ENCODE assay signal across 14 cellular contexts in the genomic region with DNA sequence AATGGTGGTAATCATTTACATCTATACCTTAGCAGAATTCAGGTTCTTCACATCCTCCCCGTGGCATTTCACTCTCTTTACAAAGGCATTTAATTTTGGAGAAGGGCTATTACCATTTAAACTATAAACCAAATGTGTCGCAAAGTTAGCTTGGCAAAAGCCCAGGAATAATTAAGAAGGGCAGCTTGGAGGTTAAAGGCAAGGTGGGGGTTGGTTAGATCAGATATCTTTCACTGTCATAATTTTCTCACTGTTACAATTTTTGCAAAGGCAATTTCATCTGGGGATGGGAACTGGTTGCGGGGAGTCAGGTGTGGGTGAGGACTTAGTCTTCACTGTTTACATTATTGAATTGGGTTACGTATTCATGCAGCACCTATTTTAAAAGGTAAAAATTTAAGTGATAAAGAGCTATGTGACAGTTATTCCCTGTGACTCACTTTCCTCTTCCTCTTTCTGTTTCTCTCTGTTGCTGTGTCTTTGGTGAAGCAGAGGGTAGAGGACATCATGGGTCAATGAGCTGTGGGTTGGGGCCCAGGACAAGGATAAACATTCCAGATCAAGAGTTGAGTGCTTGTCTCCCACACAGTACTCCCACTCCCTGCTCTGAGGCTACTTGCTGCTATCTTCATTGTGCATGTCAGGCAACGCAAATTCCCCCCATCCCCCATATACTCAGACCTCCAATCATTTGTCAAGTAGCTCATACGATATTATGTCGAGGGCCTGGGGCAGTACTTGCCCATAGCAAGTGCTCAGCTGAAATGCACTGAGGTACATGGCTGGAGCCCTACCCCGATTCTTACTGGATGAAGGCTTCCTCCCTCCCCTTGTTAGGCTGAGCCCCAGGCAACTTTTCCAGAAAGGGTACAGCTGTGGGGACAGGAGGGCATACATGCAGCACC.
DNase-seq lines count a peak whose midpoint lies in the region; ATAC-seq, FAIRE-seq and TF ChIP-seq lines count a peak whose summit lies in the region.
"Had no signal": no experiment of that assay in that cellular context is flagged by ENCODE, and none has a peak within 500 bp of the region (broad histone marks: within the 10 kb centered on the region; RNA-seq: fewer than 3 reads in every experiment).

No MANE protein-coding gene starts in this region.

- peak overlapping the region; percentile 14 for H3K27ac ChIP-seq in CD8-positive, alpha-beta memory T cell (ENCODE audit: low read depth, low read length)
- no peak overlapping the region for H3K27ac ChIP-seq in PC-3 (ENCODE audit: low read length)
- H3K27ac ChIP-seq in brain microvascular endothelial cell = no peak overlapping the region

- H3K36me3 Mint-ChIP-seq in CD8-positive, alpha-beta memory T cell = no peaks in the 10 kb centered on the region
- H3K36me3 Mint-ChIP-seq: natural killer cell had no signal

- no peak overlapping the region for H3K4me2 ChIP-seq in PC-3 (ENCODE audit: low read length)

- H3K27me3 ChIP-seq in CD8-positive, alpha-beta memory T cell (ENCODE audit: insufficient read depth, low read length, poor library complexity, severe bottlenecking) = no peaks in the 10 kb centered on the region
- H3K27me3 ChIP-seq in PC-3 (ENCODE audit: low read length) = no peaks in the 10 kb centered on the region
- no peaks in the 10 kb centered on the region for H3K27me3 ChIP-seq in brain microvascular endothelial cell (replicated peaks)
- H3K27me3 ChIP-seq: BE2C had no signal

- H3K27me3 Mint-ChIP-seq in CD8-positive, alpha-beta memory T cell = peaks cover 0 to 2% of the 10 kb centered on the region in 2 donors

- in situ Hi-C loops in brain microvascular endothelial cell (cut with HindIII; ENCODE audit: low pct_ligation_motif_present, low sequenced_read_pairs) = no loop called here

- no peak overlapping the region for H3K4me3 Mint-ChIP-seq in CD8-positive, alpha-beta memory T cell
- H3K4me3 Mint-ChIP-seq: natural killer cell had no signal

- H3K4me1 Mint-ChIP-seq in CD8-positive, alpha-beta memory T cell = peaks cover 0 to 4% (median 3%) of the 10 kb centered on the region in 3 donors

- intact Hi-C loops in PC-3 (cut with micrococcal nuclease) = no loop called here

- TF ChIP-seq CTCF in PC-3 (conservative IDR thresholded peaks at IDR 0.05; ENCODE audit: low read depth, low read length) (no peak), brain microvascular endothelial cell (IDR thresholded peaks at IDR 0.05; ENCODE audit: low read depth, low read length, missing control alignments) (no peak)

- no peak overlapping the region for H3K9ac ChIP-seq in PC-3 (ENCODE audit: low read length)

- no peaks in the 10 kb centered on the region for H3K4me1 ChIP-seq in CD8-positive, alpha-beta memory T cell (ENCODE audit: insufficient read depth, low read length)
- H3K4me1 ChIP-seq in PC-3 (ENCODE audit: insufficient read depth, low read length) = peaks cover 20% of the 10 kb centered on the region

- H2AFZ ChIP-seq in PC-3 (ENCODE audit: low read length) = 0 out of 2 replicates have a peak overlapping the region, but pooled peaks have one; percentile 13

- no peak for TF ChIP-seq POLR2A in H54 (IDR thresholded peaks at IDR 0.05; ENCODE audit: low read depth, low read length)

- H3K9me3 ChIP-seq in CD8-positive, alpha-beta memory T cell (ENCODE audit: low read length) = no peaks in the 10 kb centered on the region
- no peaks in the 10 kb centered on the region for H3K9me3 ChIP-seq in PC-3 (ENCODE audit: low read length)
- H3K9me3 ChIP-seq: BE2C had no signal

- no peak overlapping the region for H3K4me3 ChIP-seq in CD8-positive, alpha-beta memory T cell (ENCODE audit: low read length)
- H3K4me3 ChIP-seq in PC-3 (ENCODE audit: low read length) (no peak overlapping the region), brain microvascular endothelial cell (ENCODE audit: low read depth, low read length) (no peak overlapping the region)

- FAIRE-seq in H54 (lab: Jason Lieb, UNC) = no peak

- DNase-seq in CD8-positive, alpha-beta memory T cell = no peak
- DNase-seq in PC-3 (no peak), left kidney (ENCODE audit: low read depth, low spot score) (peak; percentile 94), H54 (ENCODE audit: insufficient read length, low spot score) (no peak), brain microvascular endothelial cell (no peak)
- DNase-seq in activated CD4-positive, alpha-beta T cell treated with anti-CD3 and anti-CD28 coated beads, Interleukin-2, amount 50 U/mL, for 4 hours = no peak
- DNase-seq: activated CD4-positive, alpha-beta T cell treated with anti-CD3 and anti-CD28 coated beads for 1 hour; BE2C; effector CD8-positive, alpha-beta T cell; natural killer cell; stimulated activated CD4-positive, alpha-beta T cell treated with anti-CD3 and anti-CD28 coated beads, Interleukin-12 subunit alpha, Interleukin-12 subunit beta, amount 100 ng/mL, for 4 hours; stimulated activated naive CD4-positive, alpha-beta T cell had no signal

- H3F3A ChIP-seq in PC-3 (ENCODE audit: low read length, unreplicated experiment) = no peaks in the 10 kb centered on the region

- POLR2A ChIA-PET in CD8-positive, alpha-beta memory T cell (lab: Charles Lee) = no interaction called here
- POLR2A ChIA-PET in PC-3 (lab: Charles Lee; ENCODE audit: unreplicated experiment) = no interaction called here

- H3K9me3 Mint-ChIP-seq in CD8-positive, alpha-beta memory T cell = no peaks in the 10 kb centered on the region
- H3K9me3 Mint-ChIP-seq: natural killer cell had no signal

- no peaks in the 10 kb centered on the region for H3K9me2 ChIP-seq in PC-3 (replicated peaks; ENCODE audit: low read length)

- H3K79me2 ChIP-seq in PC-3 (ENCODE audit: low read length) = no peaks in the 10 kb centered on the region

- ATAC-seq in HG03432 (IDR thresholded peaks at IDR 0.05; ENCODE audit: unreplicated experiment) = peak; percentile 24
- no peak for ATAC-seq in PC-3
- no peak for ATAC-seq in GM18517 (IDR thresholded peaks at IDR 0.05; ENCODE audit: unreplicated experiment)

- H3K27ac Mint-ChIP-seq in CD8-positive, alpha-beta memory T cell = peak overlapping the region in 2 of 8 donors; percentile 7 to 65
- H3K27ac Mint-ChIP-seq: natural killer cell had no signal

- no peaks in the 10 kb centered on the region for H3K36me3 ChIP-seq in CD8-positive, alpha-beta memory T cell (ENCODE audit: insufficient read depth, low read length)
- H3K36me3 ChIP-seq in PC-3 (ENCODE audit: low read depth, low read length) (no peaks in the 10 kb centered on the region), brain microvascular endothelial cell (replicated peaks) (no peaks in the 10 kb centered on the region)
- H3K36me3 ChIP-seq: BE2C had no signal

- CTCF ChIA-PET in CD8-positive, alpha-beta memory T cell (lab: Charles Lee) = interaction anchor here (1.8 kb wide), 1 partner anchor 15 kb away, joined by 3 read pairs; no protein-coding TSS in a partner anchor
- CTCF ChIA-PET in PC-3 (lab: Charles Lee) = no interaction called here

- no TSS peak for BruUV-seq in PC-3 (replicated peaks; lab: Mats Ljungman, UMichigan)

- H4K20me1 ChIP-seq in PC-3 (ENCODE audit: low read length) = no peaks in the 10 kb centered on the region
